27 cellular contexts compared by ENCODE assay signal in the genomic region with DNA sequence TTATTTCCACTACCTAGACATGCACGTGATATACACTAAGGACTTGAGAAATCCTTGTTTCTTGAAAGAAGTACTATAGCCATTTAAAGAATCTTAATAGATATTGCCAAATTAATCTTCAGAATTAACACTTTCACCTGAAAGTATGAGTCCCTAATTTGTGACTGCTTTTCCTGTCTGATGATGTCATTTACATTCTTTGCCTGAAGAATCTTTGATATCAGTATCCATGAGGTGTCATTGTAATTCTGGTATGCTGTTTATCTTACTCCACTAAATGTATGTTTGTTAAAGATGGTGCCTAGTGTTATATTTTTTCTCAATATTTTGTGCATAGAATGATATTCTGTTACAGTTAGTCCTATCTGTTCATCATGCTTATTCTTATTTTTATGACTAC.
"Had no signal": no experiment of that assay in that cellular context is flagged by ENCODE, and none has a peak within 500 bp of the region (broad histone marks: within the 10 kb centered on the region; RNA-seq: fewer than 3 reads in every experiment).

No MANE protein-coding gene starts in this region.

- H3K4me1 ChIP-seq: parathyroid adenoma, psoas muscle, spleen, stomach, upper lobe of left lung, vagina had no signal

- H3K4me3 ChIP-seq: neural progenitor cell, ovary, psoas muscle, skin epidermis, smooth muscle cell, spleen, stomach, thoracic aorta, thyroid gland, tibial nerve, upper lobe of left lung, vagina had no signal

- H3K27me3 ChIP-seq: neural progenitor cell, ovary, spleen, stomach, thyroid gland, tibial nerve, upper lobe of left lung, vagina had no signal

- H2AFZ ChIP-seq: neural progenitor cell, parathyroid adenoma had no signal

- DNase-seq: natural killer cell; occipital lobe; ovary; posterior cingulate gyrus; psoas muscle; right cardiac atrium; spleen; stimulated activated CD4-positive, alpha-beta T cell treated with anti-CD3 and anti-CD28 coated beads, Interleukin-12 subunit alpha, Interleukin-12 subunit beta, amount 100 ng/mL, for 4 hours; stimulated activated CD4-positive, alpha-beta T cell treated with anti-CD3 and anti-CD28 coated beads, Interleukin-2, amount 100 ng/mL, for 24 hours; stimulated activated CD4-positive, alpha-beta T cell treated with anti-CD3 and anti-CD28 coated beads, Interleukin-2, amount 100 ng/mL, for 48 hours; stimulated activated CD4-positive, alpha-beta T cell treated with anti-CD3 and anti-CD28 coated beads, Interleukin-4, amount 100 ng/mL, for 24 hours; stimulated activated naive B cell treated with anti-CD40 and anti-IgM and Interleukin-4, amounts not matched to agents 10 μg/mL and 1 μg/mL and 100 μg/mL, for 72 hours; stimulated activated naive CD4-positive, alpha-beta T cell treated with Interleukin-2 at 50 U/mL for 16 hours; stomach; thyroid gland; trophoblast cell had no signal

- H3K27ac ChIP-seq: neural progenitor cell, ovary, parathyroid adenoma, psoas muscle, skin epidermis, spleen, stomach, thoracic aorta, thyroid gland, tibial nerve, upper lobe of left lung, vagina had no signal

- H3K79me2 ChIP-seq: parathyroid adenoma had no signal

- ATAC-seq: natural killer cell; psoas muscle; right cardiac atrium; sciatic nerve; stimulated activated effector memory CD8-positive, alpha-beta T cell treated with anti-CD3 and anti-CD28 coated beads, Interleukin-12 subunit alpha, Interleukin-12 subunit beta, amount 100 ng/mL, for 72 hours; stimulated activated naive B cell treated with anti-CD40 and anti-IgM and Interleukin-4, amounts not matched to agents 10 μg/mL and 1 μg/mL and 100 μg/mL, for 72 hours had no signal

- H3K4me2 ChIP-seq: neural progenitor cell, smooth muscle cell had no signal

- FAIRE-seq: urothelium cell line had no signal

- H3K36me3 ChIP-seq: neural progenitor cell, ovary, spleen, stomach, thoracic aorta, thyroid gland, tibial nerve, upper lobe of left lung, vagina had no signal

- H3K9ac ChIP-seq: neural progenitor cell, parathyroid adenoma had no signal

- H3K9me3 ChIP-seq: ovary, psoas muscle, spleen, stomach, thoracic aorta, thyroid gland, tibial nerve, upper lobe of left lung, vagina had no signal
